Comparison of ENCODE assay signal across 23 cellular contexts in genomic region chr5:181087309-181087708, GRCh38. TPM values are rescaled to one million over a fixed set of nuclear protein-coding genes. Genes with fewer than 3 reads are reported as not detected.
"Had no signal": no experiment of that assay in that cellular context is flagged by ENCODE, and none has a peak within 500 bp of the region (broad histone marks: within the 10 kb centered on the region; RNA-seq: fewer than 3 reads in every experiment).

No MANE protein-coding gene starts in this region.

- H3K9me3 Mint-ChIP-seq: T-helper 1 cell treated with Interleukin-12 subunit alpha and Interleukin-12 subunit beta and Interleukin-4 antibody, amounts not matched to agents 30 μg/mL and 1 μg/mL, for 36 hours had no signal

- H3K4me1 Mint-ChIP-seq: activated CD4-positive, alpha-beta T cell treated with anti-CD3 and anti-CD28 coated beads for 36 hours had no signal

- DNase-seq: activated CD4-positive, alpha-beta T cell treated with anti-CD3 and anti-CD28 coated beads for 36 hours; activated CD4-positive, alpha-beta T cell treated with anti-CD3 and anti-CD28 coated beads, Interleukin-2, amount 50 U/mL, for 4 hours; activated CD8-positive, alpha-beta memory T cell treated with anti-CD3 and anti-CD28 coated beads, Interleukin-2, amount 50 U/mL, for 48 hours; activated CD8-positive, alpha-beta T cell treated with anti-CD3 and anti-CD28 coated beads, Interleukin-2, amount 10 ng/mL, durations not matched to agents 7 days and 5 days; activated naive CD4-positive, alpha-beta T cell treated with anti-CD3 and anti-CD28 coated beads, Interleukin-2, amount 50 U/mL, for 16 hours; activated T-cell treated with anti-CD3 and anti-CD28 coated beads, Interleukin-2, amount 50 U/mL, for 1 hour; aorta; caudate nucleus; Karpas-422; MM.1S; NCI-H1105 treated with DMSO at 0.1 percent for 48 hours; NCI-H1436 treated with DMSO at 0.1 percent for 48 hours; NCI-H187; NCI-H2081; NCI-H510A treated with DMSO at 0.1 percent for 48 hours; NCI-H69; NK-92 treated with Interleukin-12 subunit alpha and Interleukin-12 subunit beta, amount 100 ng/mL, for 24 hours; PC-3; SHP77; WERI-Rb-1 had no signal

- H3K27ac Mint-ChIP-seq: activated CD4-positive, alpha-beta T cell treated with anti-CD3 and anti-CD28 coated beads for 36 hours; activated CD8-positive, alpha-beta T cell treated with anti-CD3 and anti-CD28 coated beads, Interleukin-2, amount 10 ng/mL, durations not matched to agents 7 days and 5 days; T-helper 1 cell treated with Interleukin-12 subunit alpha and Interleukin-12 subunit beta and Interleukin-4 antibody, amounts not matched to agents 30 μg/mL and 1 μg/mL, for 36 hours had no signal

- ATAC-seq: activated CD4-positive, alpha-beta T cell treated with anti-CD3 and anti-CD28 coated beads for 36 hours; activated CD8-positive, alpha-beta T cell treated with anti-CD3 and anti-CD28 coated beads, Interleukin-2, amount 10 ng/mL, durations not matched to agents 7 days and 5 days; PC-3 had no signal

- H3K4me3 Mint-ChIP-seq: activated CD4-positive, alpha-beta T cell treated with anti-CD3 and anti-CD28 coated beads for 36 hours; activated CD8-positive, alpha-beta T cell treated with anti-CD3 and anti-CD28 coated beads, Interleukin-2, amount 10 ng/mL, durations not matched to agents 7 days and 5 days; T-helper 1 cell treated with Interleukin-12 subunit alpha and Interleukin-12 subunit beta and Interleukin-4 antibody, amounts not matched to agents 30 μg/mL and 1 μg/mL, for 36 hours had no signal

RNA-seq across cellular contexts. Expression of gene OR2V1, which starts 43.7 kb away (rescaled TPM):
- total RNA-seq: activated CD4-positive, alpha-beta T cell treated with anti-CD3 and anti-CD28 coated beads for 36 hours; activated CD8-positive, alpha-beta T cell treated with anti-CD3 and anti-CD28 coated beads, Interleukin-2, amount 10 ng/mL, durations not matched to agents 7 days and 5 days; aorta; breast epithelium; PC-3; SJSA1 had no signal

RNA-seq across cellular contexts. Expression of gene BTNL9, which starts 47.2 kb away (rescaled TPM):
- total RNA-seq: activated CD8-positive, alpha-beta T cell treated with anti-CD3 and anti-CD28 coated beads, Interleukin-2, amount 10 ng/mL, durations not matched to agents 7 days and 5 days; SJSA1 had no signal
